28 cellular contexts compared by ENCODE assay signal in the genomic region with DNA sequence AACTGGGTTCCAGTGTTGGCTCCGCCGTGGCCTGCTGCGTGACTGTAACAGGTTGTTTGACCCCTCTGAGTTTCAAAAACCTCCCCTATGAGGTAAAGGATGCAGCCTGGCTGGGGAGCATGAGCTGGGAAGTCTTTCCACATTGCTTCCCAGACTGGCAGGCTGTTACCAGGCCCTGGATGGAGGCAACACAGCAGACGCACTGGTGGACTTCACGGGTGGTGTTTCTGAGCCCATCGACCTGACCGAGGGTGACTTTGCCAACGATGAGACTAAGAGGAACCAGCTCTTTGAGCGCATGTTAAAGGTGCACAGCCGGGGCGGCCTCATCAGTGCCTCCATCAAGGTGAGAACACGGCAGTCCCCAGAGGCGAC. TPM values are rescaled to one million over a fixed set of nuclear protein-coding genes. Genes with fewer than 3 reads are reported as not detected.
"Had no signal": no experiment of that assay in that cellular context is flagged by ENCODE, and none has a peak within 500 bp of the region (broad histone marks: within the 10 kb centered on the region; RNA-seq: fewer than 3 reads in every experiment).

No MANE protein-coding gene starts in this region.

- H3K4me3 ChIP-seq: colonic mucosa, esophagus squamous epithelium, gastrocnemius medialis, heart right ventricle, left lung, lower lobe of right lung, mucosa of descending colon had no signal

- DNase-seq: colonic mucosa; cortex of kidney; effector CD8-positive, alpha-beta T cell; effector memory CD8-positive, alpha-beta T cell; esophagus squamous epithelium; foreskin melanocyte; gastrocnemius medialis; heart right ventricle; hippocampal formation; islet precursor cell; kidney; kidney glomerular epithelial cell; left ventricle myocardium superior; lower lobe of right lung; naive B cell had no signal

- H3K27ac Mint-ChIP-seq: dendritic cell treated with granulocyte-macrophage colony-stimulating factor and Interleukin-4, amounts not matched to agents 40 ng/mL and 50 ng/mL, for 4 days; effector memory CD8-positive, alpha-beta T cell; endodermal cell; mesothelial cell of epicardium; naive B cell had no signal

- H3K9me3 Mint-ChIP-seq: dendritic cell treated with granulocyte-macrophage colony-stimulating factor and Interleukin-4, amounts not matched to agents 40 ng/mL and 50 ng/mL, for 4 days; effector memory CD8-positive, alpha-beta T cell; endodermal cell; mesothelial cell of epicardium; naive B cell had no signal

- H3K36me3 Mint-ChIP-seq: mesothelial cell of epicardium, naive B cell had no signal

- ATAC-seq: effector memory CD8-positive, alpha-beta T cell; esophagus mucosa; gastrocnemius medialis; heart right ventricle; left lung; left ventricle myocardium superior; lower lobe of right lung; mucosa of descending colon had no signal

- H3K4me1 ChIP-seq: colonic mucosa, left lung, lower lobe of right lung had no signal

- H3K27me3 ChIP-seq: colonic mucosa, esophagus squamous epithelium, gastrocnemius medialis, heart right ventricle, left lung had no signal

- H3K27me3 Mint-ChIP-seq: effector memory CD8-positive, alpha-beta T cell; naive B cell had no signal

- H3K4me3 Mint-ChIP-seq: dendritic cell treated with granulocyte-macrophage colony-stimulating factor and Interleukin-4, amounts not matched to agents 40 ng/mL and 50 ng/mL, for 4 days; effector memory CD8-positive, alpha-beta T cell; endodermal cell; mesothelial cell of epicardium had no signal

- H3K27ac ChIP-seq: colonic mucosa, epithelial cell of prostate, esophagus squamous epithelium, gastrocnemius medialis, heart right ventricle, left lung, lower lobe of right lung had no signal

- H3K36me3 ChIP-seq: gastrocnemius medialis had no signal

- H3K9me3 ChIP-seq: colonic mucosa, esophagus squamous epithelium, gastrocnemius medialis, heart right ventricle, left lung, lower lobe of right lung, mucosa of descending colon had no signal

RNA-seq across cellular contexts. Expression of gene OMP, which starts 11.4 kb away (rescaled TPM):
- total RNA-seq: dermis microvascular lymphatic vessel endothelial cell, esophagus mucosa, gastrocnemius medialis, glomerular endothelial cell, left lung, left ventricle myocardium superior, lower leg skin, lower lobe of right lung, lung microvascular endothelial cell, mesenteric fat pad, myocyte had no signal
- polyA plus RNA-seq: heart right ventricle had no signal
